In the genomic region with DNA sequence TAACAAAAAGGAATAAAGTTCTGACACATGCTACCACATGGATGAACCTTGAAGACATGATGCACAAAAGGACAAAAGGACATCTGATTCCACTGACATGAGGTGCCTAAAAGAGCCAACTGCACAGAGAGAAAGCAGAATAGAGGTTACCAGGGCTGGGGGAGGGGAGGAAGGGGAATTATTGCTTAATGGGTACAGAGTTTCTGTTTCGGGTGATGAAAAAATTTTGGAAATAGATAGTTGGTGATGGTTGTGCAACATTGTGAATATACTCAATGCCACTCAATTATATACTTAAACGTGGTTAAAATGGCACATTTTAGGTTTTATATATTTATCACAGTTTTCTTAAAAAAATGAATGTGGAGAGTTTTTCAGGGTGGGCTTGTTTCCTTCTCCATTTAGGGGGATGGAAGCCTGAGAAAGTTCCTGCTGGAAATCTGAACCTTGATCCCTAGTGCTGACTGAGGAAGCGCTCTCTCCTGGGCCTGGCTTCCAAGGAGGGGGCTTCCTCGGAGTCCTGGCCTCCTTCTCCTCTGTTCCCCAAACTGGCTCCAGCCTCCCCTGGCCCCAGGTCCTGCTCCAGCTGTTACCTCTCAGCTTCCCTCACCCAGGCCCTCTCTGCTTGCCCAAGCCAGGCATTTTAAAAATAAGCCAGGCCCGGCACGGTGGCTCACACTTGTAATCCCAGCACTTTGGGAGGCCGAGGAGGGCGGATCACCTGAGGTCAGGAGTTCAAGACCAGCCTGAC, we compare ENCODE assay signal across 18 cellular contexts.
DNase-seq lines count a peak whose midpoint lies in the region; ATAC-seq lines count a peak whose summit lies in the region.
"Had no signal": no experiment of that assay in that cellular context is flagged by ENCODE, and none has a peak within 500 bp of the region (broad histone marks: within the 10 kb centered on the region; RNA-seq: fewer than 3 reads in every experiment).

No MANE protein-coding gene starts in this region.

- H3K27ac ChIP-seq in trophoblast cell (ENCODE audit: low read depth, low read length) (peak overlapping the region; percentile 52), SJCRH30 (no peak overlapping the region)
- H3K27ac ChIP-seq: A549, body of pancreas, pancreas had no signal

- H3K14ac ChIP-seq in trophoblast cell (ENCODE audit: low read length): peak overlapping the region; percentile 30

- H3K9me3 Mint-ChIP-seq in activated T-cell treated with anti-CD3 and anti-CD28 coated beads, Interleukin-2, amount 50 U/mL, for 24 hours: no peaks in the 10 kb centered on the region
- no peaks in the 10 kb centered on the region for H3K9me3 Mint-ChIP-seq in effector memory CD8-positive, alpha-beta T cell
- H3K9me3 Mint-ChIP-seq: stimulated activated memory B cell treated with anti-CD40 and anti-IgM and Interleukin-4, amounts not matched to agents 10 μg/mL and 1 μg/mL and 100 μg/mL, for 72 hours had no signal

- H3K4me3 ChIP-seq in trophoblast cell (ENCODE audit: low read depth, low read length): no peak overlapping the region
- no peak overlapping the region for H3K4me3 ChIP-seq in SJCRH30
- H3K4me3 ChIP-seq: A549, body of pancreas, pancreas had no signal

- no peaks in the 10 kb centered on the region for H3K27me3 Mint-ChIP-seq in activated T-cell treated with anti-CD3 and anti-CD28 coated beads, Interleukin-2, amount 50 U/mL, for 24 hours
- no peaks in the 10 kb centered on the region for H3K27me3 Mint-ChIP-seq in effector memory CD8-positive, alpha-beta T cell
- H3K27me3 Mint-ChIP-seq: stimulated activated memory B cell treated with anti-CD40 and anti-IgM and Interleukin-4, amounts not matched to agents 10 μg/mL and 1 μg/mL and 100 μg/mL, for 72 hours had no signal

- no peak for ATAC-seq in effector memory CD8-positive, alpha-beta T cell (replicated peaks)
- ATAC-seq: A549; body of pancreas; pancreas; stimulated activated memory B cell treated with anti-CD40 and anti-IgM and Interleukin-4, amounts not matched to agents 10 μg/mL and 1 μg/mL and 100 μg/mL, for 72 hours had no signal

- H3K36me3 Mint-ChIP-seq in activated T-cell treated with anti-CD3 and anti-CD28 coated beads, Interleukin-2, amount 50 U/mL, for 24 hours (ENCODE audit: low read depth): peaks cover 15% of the 10 kb centered on the region
- peaks cover 21% of the 10 kb centered on the region for H3K36me3 Mint-ChIP-seq in effector memory CD8-positive, alpha-beta T cell (ENCODE audit: insufficient read depth)

- H3K79me1 ChIP-seq in trophoblast cell (ENCODE audit: low read length): peaks cover 28% of the 10 kb centered on the region

- peak overlapping the region; percentile 20 for H3K18ac ChIP-seq in trophoblast cell (ENCODE audit: low read length)

- H3K36me3 ChIP-seq in trophoblast cell (ENCODE audit: control insufficient read depth in 1 of 2, insufficient read depth in 2 of 2, low read length in 2 of 2): no peaks in the 10 kb centered on the region
- no peaks in the 10 kb centered on the region for H3K36me3 ChIP-seq in SJCRH30
- H3K36me3 ChIP-seq: pancreas had no signal

- H4K12ac ChIP-seq in trophoblast cell (ENCODE audit: low read depth, low read length): no peak overlapping the region

- H3K4me1 Mint-ChIP-seq in activated T-cell treated with anti-CD3 and anti-CD28 coated beads, Interleukin-2, amount 50 U/mL, for 24 hours (ENCODE audit: low read depth): peaks cover 74% of the 10 kb centered on the region
- peaks cover 24 to 30% of the 10 kb centered on the region in 2 donors for H3K4me1 Mint-ChIP-seq in effector memory CD8-positive, alpha-beta T cell (ENCODE audit: low read depth in 2 of 2)

- H2AFZ ChIP-seq in trophoblast cell (ENCODE audit: insufficient read depth, low read length, poor library complexity): no peak overlapping the region

- peak overlapping the region; percentile 70 for H3K27ac Mint-ChIP-seq in activated T-cell treated with anti-CD3 and anti-CD28 coated beads, Interleukin-2, amount 50 U/mL, for 24 hours
- H3K27ac Mint-ChIP-seq in effector memory CD8-positive, alpha-beta T cell: peak overlapping the region; percentile 52 to 81
- H3K27ac Mint-ChIP-seq: stimulated activated memory B cell treated with anti-CD40 and anti-IgM and Interleukin-4, amounts not matched to agents 10 μg/mL and 1 μg/mL and 100 μg/mL, for 72 hours had no signal

- H2BK120ac ChIP-seq in trophoblast cell (ENCODE audit: insufficient read depth, low read length, poor library complexity): peak overlapping the region; percentile 75

- H3K4me2 ChIP-seq in trophoblast cell (ENCODE audit: low read length): no peak overlapping the region
- H3K4me2 ChIP-seq: A549 had no signal

- peak overlapping the region; percentile 22 for H3K4ac ChIP-seq in trophoblast cell (ENCODE audit: low read depth, low read length)

- no peak overlapping the region for H3K9ac ChIP-seq in trophoblast cell (ENCODE audit: low read length)

- H4K91ac ChIP-seq in trophoblast cell (ENCODE audit: low read depth, low read length): peak overlapping the region; percentile 86

- H3K4me1 ChIP-seq in trophoblast cell (ENCODE audit: control insufficient read depth in 1 of 2, insufficient read depth in 2 of 2, low read length in 2 of 2) (peaks cover 28 to 33% of the 10 kb centered on the region in 2 experiments), SJCRH30 (peaks cover 18% of the 10 kb centered on the region)
- H3K4me1 ChIP-seq: A549 had no signal

- no peak for DNase-seq in activated T-cell treated with anti-CD3 and anti-CD28 coated beads, Interleukin-2, amount 50 U/mL, for 24 hours
- no peak for DNase-seq in activated T-cell treated with anti-CD3 and anti-CD28 coated beads, Interleukin-2, amount 50 U/mL, for 48 hours
- peak; percentile 85 for DNase-seq in NOMO-1 treated with DMSO at 0.1 percent for 48 hours (lab: John Stamatoyannopoulos, UW; ENCODE audit: unreplicated experiment)
- no peak for DNase-seq in effector memory CD8-positive, alpha-beta T cell
- DNase-seq in trophoblast cell: no peak
- no peak for DNase-seq in HCEC 1CT
- no peak for DNase-seq in cerebellum (ENCODE audit: low spot score)
- no peak for DNase-seq in SJCRH30
- DNase-seq: Calu3, dermis blood vessel endothelial cell, GDM1, KBM-7, NCI-H1436 treated with DMSO at 0.1 percent for 48 hours, NCI-H345 had no signal

- H3K9me3 ChIP-seq in trophoblast cell (ENCODE audit: insufficient read depth, low read depth, low read length) (no peaks in the 10 kb centered on the region), SJCRH30 (replicated peaks) (no peaks in the 10 kb centered on the region)
- H3K9me3 ChIP-seq: A549, body of pancreas, pancreas had no signal

- H3K23ac ChIP-seq in trophoblast cell (ENCODE audit: low read length): no peak overlapping the region

- peak overlapping the region; percentile 63 for H2BK12ac ChIP-seq in trophoblast cell (ENCODE audit: low read length)

- peak overlapping the region; percentile 57 for H4K8ac ChIP-seq in trophoblast cell (ENCODE audit: low read depth, low read length)

- peak overlapping the region; percentile 71 for H2BK5ac ChIP-seq in trophoblast cell (ENCODE audit: low read depth, low read length, poor library complexity)

- H2AK5ac ChIP-seq in trophoblast cell (ENCODE audit: low read length): peak overlapping the region; percentile 46

- no peak overlapping the region for H3K4me3 Mint-ChIP-seq in activated T-cell treated with anti-CD3 and anti-CD28 coated beads, Interleukin-2, amount 50 U/mL, for 24 hours
- H3K4me3 Mint-ChIP-seq in effector memory CD8-positive, alpha-beta T cell: no peak overlapping the region
- H3K4me3 Mint-ChIP-seq: stimulated activated memory B cell treated with anti-CD40 and anti-IgM and Interleukin-4, amounts not matched to agents 10 μg/mL and 1 μg/mL and 100 μg/mL, for 72 hours had no signal

- no peaks in the 10 kb centered on the region for H3K27me3 ChIP-seq in trophoblast cell (ENCODE audit: insufficient read depth, low read length)
- peaks cover 21% of the 10 kb centered on the region for H3K27me3 ChIP-seq in SJCRH30
- H3K27me3 ChIP-seq: body of pancreas, pancreas had no signal

- H3K79me2 ChIP-seq in trophoblast cell (ENCODE audit: control insufficient read depth, insufficient read depth, low read length, poor library complexity): peaks cover 7% of the 10 kb centered on the region

- no CpG with 5 or more reads among the region's 8 CpGs for WGBS in trophoblast cell (ENCODE audit: extremely low coverage, insufficient coverage, insufficient read length)
